12 cellular contexts compared by ENCODE assay signal in the genomic region with DNA sequence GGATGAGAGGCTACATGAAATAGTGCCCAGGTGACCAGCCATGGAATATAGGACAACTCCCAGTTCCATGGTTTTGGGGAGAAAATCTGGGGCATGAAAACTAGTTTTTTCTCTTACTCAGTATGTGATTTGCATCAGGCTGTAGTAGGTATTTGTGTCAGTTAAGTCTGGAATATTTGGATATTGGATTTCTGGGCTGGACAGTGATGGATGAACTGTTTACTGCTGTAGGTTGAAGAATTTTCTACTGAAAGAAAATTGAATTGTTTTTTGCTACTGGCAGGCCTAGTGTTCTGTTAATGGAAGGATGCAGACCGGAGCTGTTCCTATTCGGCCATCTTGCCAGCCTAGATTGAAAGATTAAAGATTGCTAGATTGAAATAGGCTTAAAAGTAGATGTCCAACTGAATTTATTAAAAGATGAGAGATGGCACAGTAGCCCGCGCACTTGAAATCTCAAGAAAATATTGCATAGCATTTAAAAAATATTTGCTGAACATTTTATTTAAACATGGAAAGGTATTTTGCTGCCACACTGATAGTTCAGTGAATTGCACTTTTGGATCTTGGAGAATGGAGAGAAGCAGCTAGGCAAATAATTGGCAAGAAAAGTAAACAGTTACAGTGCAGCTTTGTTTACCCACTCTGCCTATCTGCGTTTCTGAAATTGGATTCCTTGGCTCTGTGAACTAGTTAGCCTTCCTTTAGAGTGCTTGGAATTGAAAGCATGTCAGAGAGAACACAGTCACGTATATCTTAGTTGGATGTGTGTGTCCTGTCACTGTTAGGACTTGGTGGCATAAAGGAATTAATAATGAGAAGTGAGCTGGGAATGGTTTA. TPM values are rescaled to one million over a fixed set of nuclear protein-coding genes. Genes with fewer than 3 reads are reported as not detected.
DNase-seq lines count a peak whose midpoint lies in the region; ATAC-seq, FAIRE-seq and TF ChIP-seq lines count a peak whose summit lies in the region.
"Had no signal": no experiment of that assay in that cellular context is flagged by ENCODE, and none has a peak within 500 bp of the region (broad histone marks: within the 10 kb centered on the region; RNA-seq: fewer than 3 reads in every experiment).

No MANE protein-coding gene starts in this region.

- H3K4me1 ChIP-seq in A549 (peaks cover 35% of the 10 kb centered on the region), astrocyte (ENCODE audit: insufficient read depth, low read length) (no peaks in the 10 kb centered on the region), HepG2 (ENCODE audit: insufficient read depth, low read length) (peaks cover 70% of the 10 kb centered on the region), Karpas-422 (ENCODE audit: low read length) (no peaks in the 10 kb centered on the region)

- H3K9me3 ChIP-seq in A549, result no peaks in the 10 kb centered on the region
- H3K9me3 ChIP-seq in astrocyte (ENCODE audit: insufficient read depth, low read depth, low read length), result no peaks in the 10 kb centered on the region
- H3K9me3 ChIP-seq in HepG2 (ENCODE audit: low read length), result no peaks in the 10 kb centered on the region
- no peaks in the 10 kb centered on the region for H3K9me3 ChIP-seq in Karpas-422 (ENCODE audit: low read length)

- H3K4me2 ChIP-seq in A549 (peak overlapping the region; percentile 74), astrocyte (ENCODE audit: low read length) (no peak overlapping the region), HepG2 (ENCODE audit: low read depth, low read length) (peak overlapping the region; percentile 63), Karpas-422 (ENCODE audit: low read depth, low read length, poor library complexity, severe bottlenecking) (no peak overlapping the region)

- no peak overlapping the region for H3K4me3 Mint-ChIP-seq in astrocyte (ENCODE audit: unreplicated experiment)
- H3K4me3 Mint-ChIP-seq: B cell; dendritic cell treated with granulocyte-macrophage colony-stimulating factor and Interleukin-4, amounts not matched to agents 40 ng/mL and 50 ng/mL, for 4 days had no signal

- in situ Hi-C loops in HepG2 (cut with HindIII; ENCODE audit: extremely low pct_ligation_motif_present, low pct_unique_long_range_greater_than_20kb), result no loop called here

- ATAC-seq in A549 (peak; percentile 83 to 97), HepG2 (peak; percentile 98), GM18873 (IDR thresholded peaks at IDR 0.05; ENCODE audit: low FRiP score, unreplicated experiment) (no peak), GM19395 (IDR thresholded peaks at IDR 0.05; ENCODE audit: unreplicated experiment) (no peak)

- intact Hi-C loops in HepG2 (cut with micrococcal nuclease; ENCODE audit: unreplicated experiment), result loop anchor here (5.0 kb wide), 1 partner anchor 55 kb away; a partner anchor contains a TSS

- peak in 1 of 2 experiments; percentile 32; a peak in 2 of 5 replicates for TF ChIP-seq RAD21 in A549 (conservative IDR thresholded peaks at IDR 0.05 in 1 of 2, IDR thresholded peaks at IDR 0.05 in 1 of 2)
- TF ChIP-seq RAD21 in HepG2 (CRISPR knock-in tag; IDR thresholded peaks at IDR 0.05), result 0 out of 2 replicates have a peak, but pooled peaks have one; percentile 16

- H4K20me1 ChIP-seq in astrocyte (ENCODE audit: insufficient read depth, low read length), result no peaks in the 10 kb centered on the region
- no peaks in the 10 kb centered on the region for H4K20me1 ChIP-seq in HepG2 (ENCODE audit: insufficient read depth, low read length)
- no peaks in the 10 kb centered on the region for H4K20me1 ChIP-seq in Karpas-422 (ENCODE audit: insufficient read depth, low read depth, low read length)

- H3K27ac ChIP-seq in A549, result peak overlapping the region; percentile 69 to 81
- no peak overlapping the region for H3K27ac ChIP-seq in astrocyte (ENCODE audit: low read depth, low read length)
- H3K27ac ChIP-seq in HepG2 (ENCODE audit: extremely low read length, insufficient read depth, low read length), result peak overlapping the region; percentile 77
- H3K27ac ChIP-seq in Karpas-422 (ENCODE audit: low read length), result no peak overlapping the region

- POLR2A ChIA-PET in A549 (lab: Yijun Ruan, JAX) (interaction anchor here (1.0 kb wide), 1 partner anchor 54 kb away, joined by 3 read pairs; a partner anchor contains a TSS), HepG2 (lab: Yijun Ruan, JAX) (interaction anchor here (0.6 to 2.0 kb wide), 4 partner anchors 12 to 56 kb away, joined by 3 to 16 read pairs (median 6); a partner anchor contains a TSS)

- H3K4me3 ChIP-seq in A549 (no peak overlapping the region), astrocyte (ENCODE audit: insufficient read depth, low read depth, low read length) (no peak overlapping the region), HepG2 (replicated peaks in 1 of 3; ENCODE audit: insufficient read depth in 1 of 3, low read depth in 2 of 3, low read length in 3 of 3) (peak overlapping the region; percentile 30 to 43 (median 36); a peak in 5 of 6 replicates), Karpas-422 (ENCODE audit: low read length) (no peak overlapping the region)

- H3K4me1 Mint-ChIP-seq in astrocyte (ENCODE audit: low read depth, unreplicated experiment), result peaks cover 7% of the 10 kb centered on the region
- H3K4me1 Mint-ChIP-seq: B cell had no signal

- H3K9me2 ChIP-seq in Karpas-422 (replicated peaks; ENCODE audit: insufficient read depth, low read length), result no peaks in the 10 kb centered on the region

- CTCF ChIA-PET in A549 (lab: Yijun Ruan, JAX), result no interaction called here
- CTCF ChIA-PET in HepG2 (lab: Yijun Ruan, JAX; ENCODE audit: low intra/inter-chr PET ratio, low total read pairs), result no interaction called here

- H3K9me3 Mint-ChIP-seq in astrocyte (ENCODE audit: unreplicated experiment), result peaks cover 2% of the 10 kb centered on the region

- H3K36me3 ChIP-seq in astrocyte (ENCODE audit: insufficient read depth, low read length) (no peaks in the 10 kb centered on the region), HepG2 (replicated peaks in 1 of 2; ENCODE audit: control insufficient read depth in 1 of 2, insufficient read depth in 2 of 2, low read length in 2 of 2) (peaks cover 0 to 2% of the 10 kb centered on the region in 2 experiments; a peak in 1 of 5 replicates), Karpas-422 (ENCODE audit: insufficient read depth, low read length) (no peaks in the 10 kb centered on the region)

- TF ChIP-seq EP300 in A549 (IDR thresholded peaks at IDR 0.05) (peak in 1 of 2 experiments; percentile 63; a peak in 1 of 5 replicates), HepG2 (IDR thresholded peaks at IDR 0.05; ENCODE audit: low read depth in 2 of 2, low read length in 2 of 2) (peak in 1 of 2 experiments; percentile 95; a peak in 3 of 4 replicates), HepG2 (CRISPR knock-in tag; IDR thresholded peaks at IDR 0.05; ENCODE audit: borderline replicate concordance) (peak; percentile 83)

- H3K9ac ChIP-seq in astrocyte (ENCODE audit: low read length) (no peak overlapping the region), HepG2 (ENCODE audit: insufficient read depth, low read depth, low read length) (no peak overlapping the region), Karpas-422 (ENCODE audit: low read length) (no peak overlapping the region)

- H3K79me2 ChIP-seq in astrocyte (ENCODE audit: insufficient read depth, low read length) (no peaks in the 10 kb centered on the region), HepG2 (ENCODE audit: insufficient read depth, low read length) (peaks cover 9% of the 10 kb centered on the region), Karpas-422 (ENCODE audit: low read length) (no peaks in the 10 kb centered on the region)

- no peaks in the 10 kb centered on the region for H3K27me3 Mint-ChIP-seq in astrocyte (ENCODE audit: low read depth, unreplicated experiment)
- H3K27me3 Mint-ChIP-seq: B cell had no signal

- no peak for TF ChIP-seq CTCF in A549 (IDR thresholded peaks at IDR 0.05)
- no peak for TF ChIP-seq CTCF in astrocyte (IDR thresholded peaks at IDR 0.05; ENCODE audit: insufficient read depth, low read depth, low read length)
- TF ChIP-seq CTCF in HepG2 (CRISPR knock-in tag; IDR thresholded peaks at IDR 0.05), result peak; percentile 26; the same call in 1 of the 2 replicates

- no TSS peak for BruUV-seq in HepG2 (replicated peaks; lab: Mats Ljungman, UMichigan)

- H2AFZ ChIP-seq in astrocyte (ENCODE audit: low read depth, low read length) (no peak overlapping the region), HepG2 (ENCODE audit: low read length) (no peak overlapping the region), Karpas-422 (ENCODE audit: low read length) (no peak overlapping the region)

- DNase-seq in A549 (ENCODE audit: low read depth in 1 of 2, low spot score in 1 of 2) (peak; percentile 29 to 88), NCI-H146 treated with DMSO at 0.1 percent for 48 hours (lab: John Stamatoyannopoulos, UW; ENCODE audit: unreplicated experiment) (peak; percentile 93), astrocyte (ENCODE audit: low read depth) (peak; percentile 10), HepG2 (ENCODE audit: low spot score) (peak; percentile 98), Karpas-422 (no peak), T1000 (lab: John Stamatoyannopoulos, UW) (no peak)
- DNase-seq: HCEC 1CT had no signal

- no peak overlapping the region for H3K27ac Mint-ChIP-seq in astrocyte (ENCODE audit: unreplicated experiment)
- H3K27ac Mint-ChIP-seq: B cell; dendritic cell treated with granulocyte-macrophage colony-stimulating factor and Interleukin-4, amounts not matched to agents 40 ng/mL and 50 ng/mL, for 4 days had no signal

- under 1% methylated on average over 6 of the region's 6 CpGs for WGBS in A549 (ENCODE audit: missing lambda C conversion rate)
- 2% methylated on average over 6 of the region's 6 CpGs for WGBS in HepG2 (ENCODE audit: low lambda C conversion rate)

- H3K36me3 Mint-ChIP-seq in astrocyte (ENCODE audit: low read depth, unreplicated experiment), result no peaks in the 10 kb centered on the region

- FAIRE-seq in A549 (lab: Jason Lieb, UNC) (no peak), astrocyte (lab: Jason Lieb, UNC) (no peak), HepG2 (lab: Jason Lieb, UNC) (peak; percentile 81)
- FAIRE-seq: keratinocyte had no signal

- H3K27me3 ChIP-seq in astrocyte (ENCODE audit: insufficient read depth, low read length), result no peaks in the 10 kb centered on the region
- H3K27me3 ChIP-seq in HepG2 (ENCODE audit: control insufficient read depth in 1 of 2, insufficient read depth in 2 of 2, low read length in 2 of 2), result no peaks in the 10 kb centered on the region
- no peaks in the 10 kb centered on the region for H3K27me3 ChIP-seq in Karpas-422 (ENCODE audit: low read length)

- TF ChIP-seq POLR2A in A549 (IDR thresholded peaks at IDR 0.05; ENCODE audit: low read length), result no peak
- TF ChIP-seq POLR2A in HepG2 (IDR thresholded peaks at IDR 0.05; ENCODE audit: insufficient read depth in 1 of 2, low read depth in 2 of 2, low read length in 2 of 2), result no peak; a peak in 1 of 4 replicates

RNA-seq across cellular contexts. Expression of a gene that starts 54.1 kb away (rescaled TPM):
- 30.9 and 33.0 TPM in 2 replicates for polyA plus RNA-seq in A549 (2011; rRNA removed)
- 4.9 and 5.3 TPM in 2 replicates for polyA plus RNA-seq in A549 (2012; cell fraction: cytosol; rRNA removed)
- polyA plus RNA-seq in A549 (2012; cell fraction: nucleus; rRNA removed), result 4.6 and 7.5 TPM in 2 replicates
- polyA plus RNA-seq in A549 (2017; fragmentation: RNase III; extraction: RNeasy Plus Mini Kit Qiagen cat#74134 plus additional on column Dnase treatment), result 5.3 to 7.6 TPM (median 5.8 TPM) in 3 replicates
- 26.8 and 27.2 TPM in 2 replicates for polyA minus RNA-seq in A549 (2011; rRNA and poly(A)+ RNA removed)
- 13.5 and 16.2 TPM in 2 replicates for total RNA-seq in astrocyte
- 47.5 and 64.6 TPM in 2 replicates for total RNA-seq in HepG2 (2016; rRNA removed; fragmentation: Illumina TruSeq; extraction: Trizol)
- 99.6 and 115 TPM in 2 replicates for total RNA-seq in HepG2 (2016; cell fraction: cytosol; rRNA removed; fragmentation: Illumina TruSeq; extraction: Trizol; ENCODE audit: low read depth)
- total RNA-seq in HepG2 (2016; cell fraction: insoluble cytoplasmic fraction; rRNA removed; fragmentation: Illumina TruSeq; extraction: Trizol), result 44.8 and 61.7 TPM in 2 replicates
- 54.2 and 59.7 TPM in 2 replicates for total RNA-seq in HepG2 (2016; cell fraction: membrane; rRNA removed; fragmentation: Illumina TruSeq; extraction: Trizol)
- total RNA-seq in HepG2 (2016; cell fraction: nucleus; rRNA removed; fragmentation: Illumina TruSeq; extraction: Trizol), result 92.1 and 96.5 TPM in 2 replicates
- polyA plus RNA-seq in HepG2 (2011; rRNA removed), result 33.6 and 40.5 TPM in 2 replicates
- 18.0 and 25.9 TPM in 2 replicates for polyA plus RNA-seq in HepG2 (2011; cell fraction: cytosol; rRNA removed)
- polyA plus RNA-seq in HepG2 (2011; cell fraction: nucleus; rRNA removed), result 52.7 and 57.0 TPM in 2 replicates
- polyA plus RNA-seq in HepG2 (2012), result 27.8 and 36.9 TPM in 2 replicates
- 2.2 and 2.3 TPM in 2 replicates for polyA plus RNA-seq in HepG2 (2016; cell fraction: cytosol; fragmentation: Illumina TruSeq; extraction: Trizol; ENCODE audit: low read depth)
- polyA plus RNA-seq in HepG2 (2016; cell fraction: insoluble cytoplasmic fraction; fragmentation: Illumina TruSeq; extraction: Trizol; ENCODE audit: low read depth), result 42.1 and 46.5 TPM in 2 replicates
- polyA plus RNA-seq in HepG2 (2016; cell fraction: membrane; fragmentation: Illumina TruSeq; extraction: Trizol; ENCODE audit: low read depth), result 6.1 and 6.6 TPM in 2 replicates
- 58.6 and 59.7 TPM in 2 replicates for polyA plus RNA-seq in HepG2 (2016; cell fraction: nucleus; fragmentation: Illumina TruSeq; extraction: Trizol; ENCODE audit: insufficient read depth, low read depth)
- polyA minus RNA-seq in HepG2 (2011; rRNA and poly(A)+ RNA removed; ENCODE audit: low replicate concordance), result 1.2 and 68.6 TPM in 2 replicates
- 53.8 and 54.3 TPM in 2 replicates for polyA minus RNA-seq in HepG2 (2011; cell fraction: cytosol; rRNA and poly(A)+ RNA removed)
- 328 and 391 TPM in 2 replicates for polyA minus RNA-seq in HepG2 (2011; cell fraction: nucleus; rRNA and poly(A)+ RNA removed)
- 0.11 and 3.1 TPM in 2 replicates for total RNA-seq in Karpas-422 (2014; rRNA removed; shearing (Covaris generic); ENCODE audit: low replicate concordance)

Comparison
In these comparisons a context has a peak if more than half of its experiments do, and no peak if none do; other contexts are left out.
1. ATAC-seq: peak in A549 (2 of 2) and HepG2 (single experiment); none in GM18873 (single experiment) and GM19395 (single experiment).
2. DNase-seq: peak in A549 (2 of 2), NCI-H146 treated with DMSO at 0.1 percent for 48 hours (single experiment), astrocyte (single experiment) and HepG2 (single experiment); none in Karpas-422 (single experiment) and T1000 (single experiment).
3. H3K27ac ChIP-seq: peak in A549 (2 of 2) and HepG2 (single experiment); none in astrocyte (single experiment) and Karpas-422 (single experiment).
4. H3K4me2 ChIP-seq: peak in A549 (single experiment) and HepG2 (single experiment); none in astrocyte (single experiment) and Karpas-422 (single experiment).
5. H3K4me3 ChIP-seq: peak in HepG2 (3 of 3); none in A549 (single experiment), astrocyte (single experiment) and Karpas-422 (single experiment).